ENCODE assay signal across 21 cellular contexts in genomic region chr22:43555561-43556515, GRCh38.
"Had no signal": no experiment of that assay in that cellular context is flagged by ENCODE, and none has a peak within 500 bp of the region (broad histone marks: within the 10 kb centered on the region; RNA-seq: fewer than 3 reads in every experiment).

No MANE protein-coding gene starts in this region.

- H3K36me3 Mint-ChIP-seq: activated naive CD4-positive, alpha-beta T cell treated with anti-CD3 and anti-CD28 coated beads, Interleukin-2, amount 50 U/mL, for 72 hours; naive thymus-derived CD4-positive, alpha-beta T cell; stimulated activated effector memory CD8-positive, alpha-beta T cell treated with anti-CD3 and anti-CD28 coated beads, Interleukin-12 subunit alpha, Interleukin-12 subunit beta, amount 100 ng/mL, for 72 hours had no signal

- H3K4me3 Mint-ChIP-seq: activated T-helper 1 cell treated with anti-CD3 and anti-CD28 coated beads, Interleukin-12 subunit alpha, Interleukin-12 subunit beta, Interleukin-2, Interleukin-4 antibody, amounts not matched to agents 30 ng/mL and 10 ng/mL and 1 ng/mL, durations not matched to agents 14 hours and 24 hours and 36 hours; naive thymus-derived CD4-positive, alpha-beta T cell; stimulated activated effector memory CD8-positive, alpha-beta T cell treated with anti-CD3 and anti-CD28 coated beads, Interleukin-12 subunit alpha, Interleukin-12 subunit beta, amount 100 ng/mL, for 72 hours; stimulated activated naive CD8-positive, alpha-beta T cell treated with anti-CD3 and anti-CD28 coated beads, Interleukin-15, amount 100 ng/mL, for 72 hours; T-helper 2 cell treated with Interferon-gamma antibody and Interleukin-4, amounts not matched to agents 5 μg/mL and 100 μg/mL, for 36 hours had no signal

- H3K4me3 ChIP-seq: colonic mucosa, left lung, lung, pancreas, right lobe of liver, SK-N-MC, tibial artery had no signal

- H3K9me3 Mint-ChIP-seq: activated naive CD4-positive, alpha-beta T cell treated with anti-CD3 and anti-CD28 coated beads, Interleukin-2, amount 50 U/mL, for 72 hours; activated T-helper 1 cell treated with anti-CD3 and anti-CD28 coated beads, Interleukin-12 subunit alpha, Interleukin-12 subunit beta, Interleukin-2, Interleukin-4 antibody, amounts not matched to agents 30 ng/mL and 10 ng/mL and 1 ng/mL, durations not matched to agents 14 hours and 24 hours and 36 hours; stimulated activated effector memory CD8-positive, alpha-beta T cell treated with anti-CD3 and anti-CD28 coated beads, Interleukin-12 subunit alpha, Interleukin-12 subunit beta, amount 100 ng/mL, for 72 hours; stimulated activated naive CD8-positive, alpha-beta T cell treated with anti-CD3 and anti-CD28 coated beads, Interleukin-15, amount 100 ng/mL, for 72 hours; T-helper 2 cell treated with Interferon-gamma antibody and Interleukin-4, amounts not matched to agents 5 μg/mL and 100 μg/mL, for 36 hours had no signal

- H3K4me1 Mint-ChIP-seq: naive thymus-derived CD4-positive, alpha-beta T cell; stimulated activated effector memory CD8-positive, alpha-beta T cell treated with anti-CD3 and anti-CD28 coated beads, Interleukin-12 subunit alpha, Interleukin-12 subunit beta, amount 100 ng/mL, for 72 hours; stimulated activated naive CD8-positive, alpha-beta T cell treated with anti-CD3 and anti-CD28 coated beads, Interleukin-15, amount 100 ng/mL, for 72 hours had no signal

- H3K36me3 ChIP-seq: brain microvascular endothelial cell, colonic mucosa, left lung, pancreas, right lobe of liver, tibial artery, WERI-Rb-1 had no signal

- H3K27ac Mint-ChIP-seq: activated T-helper 1 cell treated with anti-CD3 and anti-CD28 coated beads, Interleukin-12 subunit alpha, Interleukin-12 subunit beta, Interleukin-2, Interleukin-4 antibody, amounts not matched to agents 30 ng/mL and 10 ng/mL and 1 ng/mL, durations not matched to agents 14 hours and 24 hours and 36 hours; naive thymus-derived CD4-positive, alpha-beta T cell; stimulated activated effector memory CD8-positive, alpha-beta T cell treated with anti-CD3 and anti-CD28 coated beads, Interleukin-12 subunit alpha, Interleukin-12 subunit beta, amount 100 ng/mL, for 72 hours; stimulated activated naive CD8-positive, alpha-beta T cell treated with anti-CD3 and anti-CD28 coated beads, Interleukin-15, amount 100 ng/mL, for 72 hours; T-helper 2 cell treated with Interferon-gamma antibody and Interleukin-4, amounts not matched to agents 5 μg/mL and 100 μg/mL, for 36 hours had no signal

- DNase-seq: activated CD4-positive, alpha-beta T cell treated with anti-CD3 and anti-CD28 coated beads, Interleukin-2, amount 50 U/mL, for 1 hour; activated CD4-positive, CD25-positive, alpha-beta regulatory T cell treated with anti-CD3 and anti-CD28 coated beads, Interleukin-2, amount 50 U/mL, for 72 hours; brain microvascular endothelial cell; central memory CD4-positive, alpha-beta T cell; colonic mucosa; foreskin fibroblast; left lung; naive thymus-derived CD4-positive, alpha-beta T cell; pancreas; right lobe of liver; small intestine; stimulated activated CD4-positive, alpha-beta T cell treated with anti-CD3 and anti-CD28 coated beads, Interleukin-2, amount 100 ng/mL, for 24 hours; stimulated activated naive CD8-positive, alpha-beta T cell treated with anti-CD3 and anti-CD28 coated beads, Interleukin-15, amount 100 ng/mL, for 72 hours; tibial artery; WERI-Rb-1 had no signal

- H3K9me3 ChIP-seq: colonic mucosa, pancreas had no signal

- ATAC-seq: activated naive CD4-positive, alpha-beta T cell treated with anti-CD3 and anti-CD28 coated beads, Interleukin-2, amount 50 U/mL, for 72 hours; left lung; naive thymus-derived CD4-positive, alpha-beta T cell; pancreas; right lobe of liver; stimulated activated effector memory CD8-positive, alpha-beta T cell treated with anti-CD3 and anti-CD28 coated beads, Interleukin-12 subunit alpha, Interleukin-12 subunit beta, amount 100 ng/mL, for 72 hours; stimulated activated naive CD8-positive, alpha-beta T cell treated with anti-CD3 and anti-CD28 coated beads, Interleukin-15, amount 100 ng/mL, for 72 hours had no signal

- H3K27me3 ChIP-seq: brain microvascular endothelial cell, colonic mucosa, pancreas, right lobe of liver, tibial artery had no signal
